1 cellular context compared by ENCODE assay signal in the genomic region with DNA sequence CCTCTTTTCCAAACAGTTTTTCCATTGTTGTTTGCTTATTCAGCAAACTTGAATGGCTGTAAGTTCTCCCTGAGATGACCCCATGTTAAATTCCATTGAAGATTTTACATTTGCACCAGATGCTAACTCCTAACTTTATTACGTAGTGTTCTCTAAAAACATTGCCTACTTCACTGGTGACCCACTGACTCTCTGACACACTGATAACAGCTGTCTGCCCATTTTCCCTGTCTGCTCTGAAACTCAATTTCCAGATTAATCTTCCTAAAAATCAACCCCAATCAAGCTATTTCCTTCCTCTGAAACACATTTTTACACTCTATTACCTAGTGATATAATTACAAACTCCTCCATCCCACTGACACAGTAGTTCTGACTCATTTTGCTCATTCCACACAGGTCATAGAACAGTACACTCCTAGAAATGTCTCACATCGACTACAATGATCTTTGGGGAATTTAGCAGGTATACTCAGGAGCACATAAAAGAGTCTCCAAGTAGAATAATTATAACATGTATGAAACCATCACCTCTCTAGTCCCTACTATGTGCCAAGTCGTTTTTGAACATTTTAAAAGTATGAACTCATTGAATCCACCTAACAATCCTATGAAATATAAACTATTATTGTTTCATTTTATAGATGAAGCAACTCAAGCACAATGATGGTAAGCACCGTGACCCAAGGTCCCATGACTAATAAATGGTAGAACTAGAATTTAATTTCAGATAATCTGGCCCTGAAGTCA.
TF ChIP-seq lines count a peak whose summit lies in the region.

No MANE protein-coding gene starts in this region.

TF ChIP-seq in IMR-90, 13 proteins besides CTCF, POLR2A, EP300 and RAD21 (continued from another document):
- no peak for TF ChIP-seq CHD1 (IDR thresholded peaks at IDR 0.05; ENCODE audit: low read depth, low read length)
